Comparison of ENCODE assay signal across 8 cellular contexts in genomic region chr6:47309326-47310130, GRCh38. TPM values are rescaled to one million over a fixed set of nuclear protein-coding genes. Genes with fewer than 3 reads are reported as not detected.
DNase-seq lines count a peak whose midpoint lies in the region; ATAC-seq and TF ChIP-seq lines count a peak whose summit lies in the region.

TSS of gene TNFRSF21 (minus strand) at chr6:47309905. CDS start at chr6:47309511, 394 bp downstream.

- no peaks in the 10 kb centered on the region for H3K36me3 ChIP-seq in right atrium auricular region
- H3K36me3 ChIP-seq in psoas muscle (ENCODE audit: insufficient read depth in 1 of 2, low read depth in 1 of 2): no peaks in the 10 kb centered on the region
- no peaks in the 10 kb centered on the region for H3K36me3 ChIP-seq in uterus

- H3K27ac Mint-ChIP-seq in T-cell: no peak within 1 kb of the TSS

- H3K4me3 ChIP-seq in right atrium auricular region (peak within 1 kb of the TSS; percentile 57 to 70), psoas muscle (peak within 1 kb of the TSS; percentile 86), uterus (peak within 1 kb of the TSS; percentile 47 to 54)

- peak; percentile 52 to 71 for TF ChIP-seq POLR2A in uterus (IDR thresholded peaks at IDR 0.05)

- POLR2A ChIA-PET in T-cell (lab: Charles Lee): interaction anchor here in 1 of 2 donors (0.6 kb wide), 1 partner anchor 879 kb away, joined by 5 read pairs; no protein-coding TSS in a partner anchor

- intact Hi-C loops in psoas muscle (cut with DNase I) (loop anchor here (1.0 to 10.0 kb wide), 4 partner anchors 212 to 465 kb away; no protein-coding TSS in a partner anchor), uterus (cut with DNase I; ENCODE audit: low total_unique reads) (no loop called here)

- H3K27me3 ChIP-seq in right atrium auricular region (no peaks in the 10 kb centered on the region), psoas muscle (ENCODE audit: insufficient read depth in 3 of 3, low read length in 2 of 3) (peaks cover 0 to 35% (median 0%) of the 10 kb centered on the region in 3 donors), uterus (no peaks in the 10 kb centered on the region)

- ATAC-seq in HG02763 (IDR thresholded peaks at IDR 0.05; ENCODE audit: unreplicated experiment) (peak; percentile 99), T-cell (replicated peaks in 1 of 4) (peak; percentile 85 to 94 (median 88)), psoas muscle (peak; percentile 98 to 100 (median 99))

- no peaks in the 10 kb centered on the region for H3K36me3 Mint-ChIP-seq in T-cell

- peaks cover 0 to 10% of the 10 kb centered on the region in 2 donors for H3K4me1 ChIP-seq in right atrium auricular region
- peaks cover 3% of the 10 kb centered on the region for H3K4me1 ChIP-seq in psoas muscle
- no peaks in the 10 kb centered on the region for H3K4me1 ChIP-seq in uterus

- TF ChIP-seq CTCF in GM12874 (IDR thresholded peaks at IDR 0.05; ENCODE audit: insufficient read depth, low read depth, low read length) (peak; percentile 97), right atrium auricular region (IDR thresholded peaks at IDR 0.05) (peak; percentile 96 to 97), psoas muscle (IDR thresholded peaks at IDR 0.05) (peak; percentile 95), uterus (IDR thresholded peaks at IDR 0.05) (peak; percentile 91 to 97 (median 94))

- no peaks in the 10 kb centered on the region for H3K9me3 Mint-ChIP-seq in T-cell

- CTCF ChIA-PET in T-cell (lab: Charles Lee): no interaction called here

- H3K27me3 Mint-ChIP-seq in T-cell: peaks cover 31 to 52% of the 10 kb centered on the region in 2 donors

- DNase-seq in NCI-H1417 treated with DMSO at 0.1 percent for 48 hours (lab: John Stamatoyannopoulos, UW): peak; percentile 71
- peak; percentile 21 to 70 (median 56) for DNase-seq in T-cell
- peak; percentile 42 to 97 (median 90) for DNase-seq in anterior cingulate cortex (lab: John Stamatoyannopoulos, UW)
- DNase-seq in right atrium auricular region (ENCODE audit: low spot score): peak; percentile 93
- peak; percentile 89 to 95 for DNase-seq in psoas muscle
- DNase-seq in uterus: peak; percentile 83 to 87

- H3K27ac ChIP-seq in right atrium auricular region: peak within 1 kb of the TSS; percentile 63 to 80
- peak within 1 kb of the TSS; percentile 59 for H3K27ac ChIP-seq in psoas muscle
- H3K27ac ChIP-seq in uterus: peak within 1 kb of the TSS; percentile 56 to 75

- H3K4me3 Mint-ChIP-seq in T-cell: peak within 1 kb of the TSS; percentile 65 to 68 (median 66)

- peaks cover 10 to 12% (median 12%) of the 10 kb centered on the region in 3 donors for H3K4me1 Mint-ChIP-seq in T-cell

- WGBS in psoas muscle, 3 donors: 0 to 1% (median 0%) methylated on average over 51 to 81 of the region's 81 CpGs

- no peaks in the 10 kb centered on the region for H3K9me3 ChIP-seq in right atrium auricular region
- H3K9me3 ChIP-seq in psoas muscle: no peaks in the 10 kb centered on the region
- H3K9me3 ChIP-seq in uterus: no peaks in the 10 kb centered on the region

RNA-seq across cellular contexts. Expression of gene TNFRSF21, which starts in this region (rescaled TPM):
- under 1 TPM; 0.09 to 0.49 (median 0.30) TPM for total RNA-seq in T-cell
- 10 to 100 TPM in 1 of 2 donors, 1 to 10 TPM in 1; 7.4 to 12.1 TPM for total RNA-seq in right atrium auricular region
- 10 to 100 TPM in 2 of 4 donors, 1 to 10 TPM in 2; 4.3 to 22.3 (median 8.9) TPM for total RNA-seq in psoas muscle
- polyA plus RNA-seq in psoas muscle: 1 to 10 TPM; 2.7 to 7.3 (median 3.0) TPM
- 10 to 100 TPM in 2 of 4 donors, 1 to 10 TPM in 2; 1.0 to 33.1 (median 13.2) TPM for total RNA-seq in uterus

Comparison
In these comparisons a context has a peak if more than half of its experiments do, and no peak if none do; other contexts are left out.
1. Peak in every context shown above with its lines: DNase-seq, ATAC-seq, H3K4me3 ChIP-seq and H3K27ac ChIP-seq.
2. Peak in DNase-seq and ATAC-seq in T-cell; RNA of the gene not detected or under 1 TPM.